ENCODE assay signal across 8 cellular contexts in genomic region chr3:58049143-58049785, GRCh38. TPM values are rescaled to one million over a fixed set of nuclear protein-coding genes. Genes with fewer than 3 reads are reported as not detected.
DNase-seq lines count a peak whose midpoint lies in the region; ATAC-seq and TF ChIP-seq lines count a peak whose summit lies in the region.

No MANE protein-coding gene starts in this region.

- H3K36me3 ChIP-seq in osteoblast (ENCODE audit: insufficient read depth, low read length) = no peaks in the 10 kb centered on the region

- no peaks in the 10 kb centered on the region for H3K9me3 ChIP-seq in osteoblast (ENCODE audit: low read depth, low read length)

- peaks cover 80% of the 10 kb centered on the region for H3K79me2 ChIP-seq in osteoblast (ENCODE audit: insufficient read depth, low read length)

- H3K27me3 ChIP-seq in osteoblast (ENCODE audit: insufficient read depth, low read length) = no peaks in the 10 kb centered on the region

- DNase-seq in ELF-1 (ENCODE audit: low read depth, low spot score) (peak; percentile 98), RPMI7951 (ENCODE audit: low read depth) (peak; percentile 99), foreskin fibroblast (peak; percentile 84), osteoblast (ENCODE audit: insufficient read length, low spot score, missing footprints) (peak; percentile 77), NCI-H2029 treated with DMSO at 0.1 percent for 48 hours (lab: John Stamatoyannopoulos, UW) (no peak), activated gamma-delta T cell treated with Interleukin-2 at 50 U/mL for 16 hours (no peak)
- DNase-seq in activated T-cell treated with anti-CD3 and anti-CD28 coated beads, Interleukin-2, amount 50 U/mL, for 4 hours = no peak

- no peak overlapping the region for H3K4me3 Mint-ChIP-seq in activated T-cell treated with anti-CD3 and anti-CD28 coated beads, Interleukin-2, amount 50 U/mL, for 4 hours

- peak overlapping the region; percentile 12 for H3K4me2 ChIP-seq in osteoblast (ENCODE audit: insufficient read depth, low read length)

- H3K27me3 Mint-ChIP-seq in activated T-cell treated with anti-CD3 and anti-CD28 coated beads, Interleukin-2, amount 50 U/mL, for 4 hours (ENCODE audit: low read depth) = no peaks in the 10 kb centered on the region

- no peak for ATAC-seq in GM18519 (IDR thresholded peaks at IDR 0.05; ENCODE audit: low FRiP score, unreplicated experiment)
- no peak for ATAC-seq in activated T-cell treated with anti-CD3 and anti-CD28 coated beads, Interleukin-2, amount 50 U/mL, for 4 hours

- H2AFZ ChIP-seq in osteoblast (ENCODE audit: low read length) = no peak overlapping the region

- H3K4me1 ChIP-seq in osteoblast (ENCODE audit: insufficient read depth, low read length) = peaks cover 73% of the 10 kb centered on the region

- peak overlapping the region; percentile 93 for H3K27ac ChIP-seq in osteoblast (ENCODE audit: low read depth, low read length)

- TF ChIP-seq CTCF in foreskin fibroblast (IDR thresholded peaks at IDR 0.05; ENCODE audit: low read depth, low read length) (no peak), osteoblast (IDR thresholded peaks at IDR 0.05; ENCODE audit: extremely low read depth, low read depth, low read length) (no peak)

- no peaks in the 10 kb centered on the region for H3K9me3 Mint-ChIP-seq in activated T-cell treated with anti-CD3 and anti-CD28 coated beads, Interleukin-2, amount 50 U/mL, for 4 hours

- H3K4me3 ChIP-seq in foreskin fibroblast (ENCODE audit: low read depth in 1 of 2, low read length in 2 of 2) (no peak overlapping the region), osteoblast (ENCODE audit: insufficient read depth, low read length) (no peak overlapping the region)

- H3K4me1 Mint-ChIP-seq in activated T-cell treated with anti-CD3 and anti-CD28 coated beads, Interleukin-2, amount 50 U/mL, for 4 hours (ENCODE audit: low read depth) = peaks cover 23% of the 10 kb centered on the region

- H3K36me3 Mint-ChIP-seq in activated T-cell treated with anti-CD3 and anti-CD28 coated beads, Interleukin-2, amount 50 U/mL, for 4 hours (ENCODE audit: insufficient read depth) = peaks cover 6% of the 10 kb centered on the region

- H4K20me1 ChIP-seq in osteoblast (ENCODE audit: insufficient read depth, low read length) = peaks cover 6% of the 10 kb centered on the region

RNA-seq across cellular contexts. Expression of gene FLNB, which starts 41.0 kb away (rescaled TPM):
- total RNA-seq in RPMI7951 (2014; rRNA removed; shearing (Covaris generic)) = 104 TPM in 2 replicates
- total RNA-seq in osteoblast = 259 and 274 TPM in 2 replicates
- 10 to 100 TPM; 16.4 to 23.4 (median 19.4) TPM for total RNA-seq in activated T-cell treated with anti-CD3 and anti-CD28 coated beads, Interleukin-2, amount 50 U/mL, for 4 hours

Comparison
In these comparisons a context has a peak if more than half of its experiments do, and no peak if none do; other contexts are left out.
1. DNase-seq: peak in ELF-1 (single experiment), RPMI7951 (single experiment), foreskin fibroblast (2 of 2) and osteoblast (single experiment); none in NCI-H2029 treated with DMSO at 0.1 percent for 48 hours (single experiment), activated T-cell treated with anti-CD3 and anti-CD28 coated beads, Interleukin-2, amount 50 U/mL, for 4 hours (single experiment) and activated gamma-delta T cell treated with Interleukin-2 at 50 U/mL for 16 hours (single experiment).